In the genomic region with DNA sequence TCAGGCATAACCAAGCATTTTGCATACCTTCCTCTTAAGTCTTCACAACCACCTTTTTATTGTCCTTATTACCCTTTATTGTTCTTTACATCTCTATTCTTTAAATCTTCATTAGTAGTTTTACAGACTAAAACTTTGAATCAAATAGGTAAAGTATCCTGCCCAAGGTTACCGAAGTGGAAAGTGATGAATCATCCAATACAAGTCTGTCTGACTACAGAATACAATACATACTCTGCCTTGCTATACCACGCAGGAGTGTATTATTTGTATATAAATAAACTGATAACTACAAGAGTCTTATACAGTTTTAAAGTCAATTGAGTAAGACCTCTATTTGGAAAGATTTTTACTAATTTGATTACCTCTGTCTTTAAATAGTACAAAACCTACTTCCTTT, we compare ENCODE assay signal across 12 cellular contexts.
A peak's percentile ranks its signal among the peaks of the same experiment; 100 is the strongest.
DNase-seq lines count a peak whose midpoint lies in the region; ATAC-seq and TF ChIP-seq lines count a peak whose summit lies in the region.
"Had no signal": no experiment of that assay in that cellular context is flagged by ENCODE, and none has a peak within 500 bp of the region (broad histone marks: within the 10 kb centered on the region; RNA-seq: fewer than 3 reads in every experiment).

No MANE protein-coding gene starts in this region.

- H3K4me3 Mint-ChIP-seq in Calu3 (ENCODE audit: low read depth, unreplicated experiment): peak overlapping the region; percentile 52
- peak overlapping the region; percentile 66 for H3K4me3 Mint-ChIP-seq in activated naive CD8-positive, alpha-beta T cell treated with anti-CD3 and anti-CD28 coated beads, Interleukin-2, amount 50 U/mL, for 24 hours
- no peak overlapping the region for H3K4me3 Mint-ChIP-seq in glutamatergic neuron (ENCODE audit: unreplicated experiment)
- H3K4me3 Mint-ChIP-seq: neural crest cell had no signal

- peaks cover 46% of the 10 kb centered on the region for H3K4me1 Mint-ChIP-seq in Calu3 (ENCODE audit: low read depth, unreplicated experiment)
- H3K4me1 Mint-ChIP-seq in activated naive CD8-positive, alpha-beta T cell treated with anti-CD3 and anti-CD28 coated beads, Interleukin-2, amount 50 U/mL, for 24 hours: peaks cover 85% of the 10 kb centered on the region
- H3K4me1 Mint-ChIP-seq in glutamatergic neuron (ENCODE audit: low read depth, unreplicated experiment): peaks cover 6% of the 10 kb centered on the region

- BruUV-seq in Calu3 (replicated peaks; lab: Mats Ljungman, UMichigan): no TSS peak

- peak; percentile 47 for ATAC-seq in GM19395 (IDR thresholded peaks at IDR 0.05; ENCODE audit: unreplicated experiment)
- ATAC-seq in HG03175 (IDR thresholded peaks at IDR 0.05; ENCODE audit: unreplicated experiment): peak; percentile 47
- ATAC-seq in activated naive CD8-positive, alpha-beta T cell treated with anti-CD3 and anti-CD28 coated beads, Interleukin-2, amount 50 U/mL, for 24 hours: peak; percentile 37
- ATAC-seq in HG02970 (IDR thresholded peaks at IDR 0.05; ENCODE audit: low FRiP score, unreplicated experiment): no peak
- ATAC-seq in GM19023 (IDR thresholded peaks at IDR 0.05; ENCODE audit: unreplicated experiment): no peak

- intact Hi-C loops in Calu3 (cut with micrococcal nuclease; ENCODE audit: unreplicated experiment): loop anchor here (10.0 kb wide), 1 partner anchor 191 kb away; no protein-coding TSS in a partner anchor

- no peaks in the 10 kb centered on the region for H3K36me3 Mint-ChIP-seq in Calu3 (ENCODE audit: insufficient read depth, unreplicated experiment)
- H3K36me3 Mint-ChIP-seq in activated naive CD8-positive, alpha-beta T cell treated with anti-CD3 and anti-CD28 coated beads, Interleukin-2, amount 50 U/mL, for 24 hours (ENCODE audit: low read depth): peaks cover 40% of the 10 kb centered on the region
- no peaks in the 10 kb centered on the region for H3K36me3 Mint-ChIP-seq in glutamatergic neuron (ENCODE audit: unreplicated experiment)

- H3K9me3 Mint-ChIP-seq in Calu3 (ENCODE audit: low read depth, unreplicated experiment) (no peaks in the 10 kb centered on the region), glutamatergic neuron (ENCODE audit: unreplicated experiment) (no peaks in the 10 kb centered on the region)
- peaks cover 4% of the 10 kb centered on the region for H3K9me3 Mint-ChIP-seq in activated naive CD8-positive, alpha-beta T cell treated with anti-CD3 and anti-CD28 coated beads, Interleukin-2, amount 50 U/mL, for 24 hours

- no peaks in the 10 kb centered on the region for H3K27me3 Mint-ChIP-seq in Calu3 (ENCODE audit: unreplicated experiment)
- no peaks in the 10 kb centered on the region for H3K27me3 Mint-ChIP-seq in activated naive CD8-positive, alpha-beta T cell treated with anti-CD3 and anti-CD28 coated beads, Interleukin-2, amount 50 U/mL, for 24 hours
- H3K27me3 Mint-ChIP-seq in glutamatergic neuron (ENCODE audit: unreplicated experiment): no peaks in the 10 kb centered on the region

- H3K27ac Mint-ChIP-seq in Calu3 (ENCODE audit: unreplicated experiment) (peak overlapping the region; percentile 47), glutamatergic neuron (ENCODE audit: unreplicated experiment) (no peak overlapping the region)
- H3K27ac Mint-ChIP-seq in activated naive CD8-positive, alpha-beta T cell treated with anti-CD3 and anti-CD28 coated beads, Interleukin-2, amount 50 U/mL, for 24 hours: peak overlapping the region; percentile 94

- no peak for TF ChIP-seq CTCF in Calu3 (IDR thresholded peaks at IDR 0.05; ENCODE audit: unreplicated experiment)
- TF ChIP-seq CTCF in glutamatergic neuron (IDR thresholded peaks at IDR 0.05; ENCODE audit: partially characterized antibody, unreplicated experiment): no peak

- CTCF ChIA-PET in Calu3 (lab: Charles Lee): no interaction called here

- DNase-seq in Calu3 (no peak), glutamatergic neuron (no peak), NCI-H146 (lab: John Stamatoyannopoulos, UW) (no peak)
- no peak for DNase-seq in activated naive CD8-positive, alpha-beta T cell treated with anti-CD3 and anti-CD28 coated beads, Interleukin-2, amount 50 U/mL, for 24 hours
- DNase-seq: activated CD4-positive, CD25-positive, alpha-beta regulatory T cell treated with anti-CD3 and anti-CD28 coated beads, Interleukin-2, amount 50 U/mL, for 72 hours; heart left ventricle; NCI-H82 had no signal

Comparison
In these comparisons a context has a peak if more than half of its experiments do, and no peak if none do; other contexts are left out.
1. ATAC-seq: peak in GM19395 (single experiment), HG03175 (single experiment) and activated naive CD8-positive, alpha-beta T cell treated with anti-CD3 and anti-CD28 coated beads, Interleukin-2, amount 50 U/mL, for 24 hours (single experiment); none in HG02970 (single experiment) and GM19023 (single experiment).